In genomic region chr20:47678130-47678453, GRCh38 we compare ENCODE assay signal across 15 cellular contexts.
A peak's percentile ranks its signal among the peaks of the same experiment; 100 is the strongest.
DNase-seq lines count a peak whose midpoint lies in the region; ATAC-seq, FAIRE-seq and TF ChIP-seq lines count a peak whose summit lies in the region.
"Had no signal": no experiment of that assay in that cellular context is flagged by ENCODE, and none has a peak within 500 bp of the region (broad histone marks: within the 10 kb centered on the region; RNA-seq: fewer than 3 reads in every experiment).

No MANE protein-coding gene starts in this region.

- no peaks in the 10 kb centered on the region for H3K27me3 Mint-ChIP-seq in activated T-cell treated with anti-CD3 and anti-CD28 coated beads, Interleukin-2, amount 50 U/mL, for 24 hours
- no peaks in the 10 kb centered on the region for H3K27me3 Mint-ChIP-seq in activated T-cell treated with anti-CD3 and anti-CD28 coated beads, Interleukin-2, amount 50 U/mL, for 72 hours (ENCODE audit: low read depth)
- no peaks in the 10 kb centered on the region for H3K27me3 Mint-ChIP-seq in stimulated activated naive B cell treated with anti-CD40 and anti-IgM and Interleukin-4, amounts not matched to agents 10 μg/mL and 1 μg/mL and 100 μg/mL, for 72 hours

- no peak overlapping the region for H2AFZ ChIP-seq in GM12878 (ENCODE audit: control insufficient read depth, low read depth, low read length)

- H3K36me3 ChIP-seq in HEK293 (ENCODE audit: control insufficient read depth in 2 of 2, insufficient read depth in 1 of 2, low read length in 2 of 2) (peaks cover 0 to 55% of the 10 kb centered on the region in 2 experiments; a peak in 2 of 3 replicates), GM12878 (ENCODE audit: control insufficient read depth in 2 of 2, insufficient read depth in 2 of 2, low read length in 1 of 2) (no peaks in the 10 kb centered on the region)

- BruUV-seq in GM12878 (replicated peaks; lab: Mats Ljungman, UMichigan): no TSS peak

- no peak for TF ChIP-seq POLR2A in GM12878 (IDR thresholded peaks at IDR 0.05; ENCODE audit: low read depth, low read length)

- H3K79me2 ChIP-seq in GM12878 (ENCODE audit: control insufficient read depth, insufficient read depth, low read length): no peaks in the 10 kb centered on the region

- in situ Hi-C loops in GM12878 (cut with MboI): no loop called here

- FAIRE-seq in GM12878 (lab: Jason Lieb, UNC): no peak
- FAIRE-seq: A549, G401.6 had no signal

- no peaks in the 10 kb centered on the region for H3K9me3 ChIP-seq in HEK293 (ENCODE audit: control insufficient read depth, insufficient read depth, low read depth, low read length)
- H3K9me3 ChIP-seq in GM12878 (replicated peaks; ENCODE audit: control insufficient read depth, insufficient read depth, low read length): no peaks in the 10 kb centered on the region
- H3K9me3 ChIP-seq: A549; BLaER1 treated with 17β-estradiol and CSF1 and Interleukin-3, amounts not matched to agents 10 nM and 100 nM had no signal

- POLR2A ChIA-PET in HEK293 (lab: Yijun Ruan, JAX): no interaction called here
- POLR2A ChIA-PET in GM12878 (lab: Charles Lee): no interaction called here

- no peak overlapping the region for H3K4me3 ChIP-seq in HEK293 (ENCODE audit: low read depth, low read length)
- no peak overlapping the region for H3K4me3 ChIP-seq in GM12878
- H3K4me3 ChIP-seq: A549; BLaER1 treated with 17β-estradiol and CSF1 and Interleukin-3, amounts not matched to agents 10 nM and 100 nM had no signal

- TF ChIP-seq RAD21 in GM12878 (IDR thresholded peaks at IDR 0.05; ENCODE audit: insufficient read depth, low read depth, low read length): no peak

- SMC1A ChIA-PET in GM12878 (lab: Charles Lee; ENCODE audit: uncharacterized antibody, unreplicated experiment): interaction anchor here (0.7 to 4.0 kb wide), 9 partner anchors 14 to 944 kb away, joined by 3 to 34 read pairs (median 12); no protein-coding TSS in a partner anchor

- H3K36me3 Mint-ChIP-seq in activated T-cell treated with anti-CD3 and anti-CD28 coated beads, Interleukin-2, amount 50 U/mL, for 24 hours (ENCODE audit: low read depth): no peaks in the 10 kb centered on the region
- no peaks in the 10 kb centered on the region for H3K36me3 Mint-ChIP-seq in activated T-cell treated with anti-CD3 and anti-CD28 coated beads, Interleukin-2, amount 50 U/mL, for 72 hours (ENCODE audit: insufficient read depth in 2 of 2)
- H3K36me3 Mint-ChIP-seq in stimulated activated naive B cell treated with anti-CD40 and anti-IgM and Interleukin-4, amounts not matched to agents 10 μg/mL and 1 μg/mL and 100 μg/mL, for 72 hours: no peaks in the 10 kb centered on the region

- no peak for TF ChIP-seq EP300 in GM12878 (IDR thresholded peaks at IDR 0.05; ENCODE audit: borderline replicate concordance in 1 of 2, control insufficient read depth in 1 of 2, low read depth in 2 of 2, low read length in 2 of 2)

- no peak for ATAC-seq in activated T-cell treated with anti-CD3 and anti-CD28 coated beads, Interleukin-2, amount 50 U/mL, for 72 hours (replicated peaks in 1 of 2)
- ATAC-seq in GM12878 (no peak), HG02763 (IDR thresholded peaks at IDR 0.05; ENCODE audit: unreplicated experiment) (no peak)
- no peak for ATAC-seq in stimulated activated naive B cell treated with anti-CD40 and anti-IgM and Interleukin-4, amounts not matched to agents 10 μg/mL and 1 μg/mL and 100 μg/mL, for 72 hours (replicated peaks)

- 69% methylated on average over 7 of the region's 7 CpGs for WGBS in GM12878 (ENCODE audit: insufficient coverage, insufficient replicate concordance, low lambda C conversion rate, missing lambda C conversion rate)

- H3K4me1 Mint-ChIP-seq in activated T-cell treated with anti-CD3 and anti-CD28 coated beads, Interleukin-2, amount 50 U/mL, for 24 hours (ENCODE audit: low read depth): no peaks in the 10 kb centered on the region
- H3K4me1 Mint-ChIP-seq in activated T-cell treated with anti-CD3 and anti-CD28 coated beads, Interleukin-2, amount 50 U/mL, for 72 hours (ENCODE audit: low read depth): no peaks in the 10 kb centered on the region
- peaks cover 0 to 1% of the 10 kb centered on the region in 2 donors for H3K4me1 Mint-ChIP-seq in stimulated activated naive B cell treated with anti-CD40 and anti-IgM and Interleukin-4, amounts not matched to agents 10 μg/mL and 1 μg/mL and 100 μg/mL, for 72 hours

- no peak for DNase-seq in activated T-cell treated with anti-CD3 and anti-CD28 coated beads, Interleukin-2, amount 50 U/mL, for 24 hours
- DNase-seq in activated T-cell treated with anti-CD3 and anti-CD28 coated beads, Interleukin-2, amount 50 U/mL, for 72 hours: no peak
- no peak for DNase-seq in GM12878 (ENCODE audit: low read depth, low spot score)
- DNase-seq in stimulated activated naive B cell treated with anti-CD40 and anti-IgM and Interleukin-4, amounts not matched to agents 10 μg/mL and 1 μg/mL and 100 μg/mL, for 72 hours: no peak
- no peak for DNase-seq in DMS79 (lab: John Stamatoyannopoulos, UW)
- no peak for DNase-seq in NOMO-1 (lab: John Stamatoyannopoulos, UW; ENCODE audit: unreplicated experiment in 2 of 2)
- DNase-seq: MV-4-11, NCI-H1694 treated with DMSO at 0.1 percent for 48 hours, Right ventricle myocardium superior had no signal

- no peak overlapping the region for H3K4me3 Mint-ChIP-seq in activated T-cell treated with anti-CD3 and anti-CD28 coated beads, Interleukin-2, amount 50 U/mL, for 24 hours
- no peak overlapping the region for H3K4me3 Mint-ChIP-seq in activated T-cell treated with anti-CD3 and anti-CD28 coated beads, Interleukin-2, amount 50 U/mL, for 72 hours
- H3K4me3 Mint-ChIP-seq in stimulated activated naive B cell treated with anti-CD40 and anti-IgM and Interleukin-4, amounts not matched to agents 10 μg/mL and 1 μg/mL and 100 μg/mL, for 72 hours: no peak overlapping the region
- H3K4me3 Mint-ChIP-seq: H9 had no signal

- no peak overlapping the region for H3K9ac ChIP-seq in GM12878 (ENCODE audit: control insufficient read depth, insufficient read depth, low read length)

- H3K4me2 ChIP-seq in GM12878 (ENCODE audit: control insufficient read depth, insufficient read depth): no peak overlapping the region
- H3K4me2 ChIP-seq: A549 had no signal

- TF ChIP-seq CTCF in HEK293 (tag by site-specific recombination; IDR thresholded peaks at IDR 0.05) (no peak), GM12878 (IDR thresholded peaks at IDR 0.05 in 2 of 3, conservative IDR thresholded peaks at IDR 0.05 in 1 of 3; ENCODE audit: control insufficient read depth in 2 of 3, extremely low read depth in 1 of 3, insufficient read depth in 1 of 3, low read depth in 3 of 3, low read length in 3 of 3) (no peak)

- no peaks in the 10 kb centered on the region; a peak in 1 of 4 replicates for H3K27me3 ChIP-seq in GM12878 (replicated peaks in 1 of 2; ENCODE audit: control insufficient read depth in 2 of 2, insufficient read depth in 2 of 2, low read length in 1 of 2)
- H3K27me3 ChIP-seq: BLaER1 treated with 17β-estradiol and CSF1 and Interleukin-3, amounts not matched to agents 10 nM and 100 nM had no signal

- H4K20me1 ChIP-seq in GM12878 (ENCODE audit: control insufficient read depth, insufficient read depth): no peaks in the 10 kb centered on the region

- RAD21 ChIA-PET in GM12878 (lab: Charles Lee; ENCODE audit: unreplicated experiment): interaction anchor here (0.8 to 3.5 kb wide), 10 partner anchors 12 to 942 kb away, joined by 3 to 25 read pairs (median 6); no protein-coding TSS in a partner anchor

- CTCF ChIA-PET in HEK293 (lab: Yijun Ruan, JAX) (interaction anchor here (0.6 to 3.1 kb wide), 23 partner anchors 10 to 979 kb away, joined by 3 to 37 read pairs (median 4); no protein-coding TSS in a partner anchor), GM12878 (lab: Yijun Ruan, JAX) (interaction anchor here (0.6 to 4.6 kb wide), 21 partner anchors 13 to 944 kb away, joined by 3 to 74 read pairs (median 5); no protein-coding TSS in a partner anchor)

- H3K27ac Mint-ChIP-seq in activated T-cell treated with anti-CD3 and anti-CD28 coated beads, Interleukin-2, amount 50 U/mL, for 24 hours: peak overlapping the region; percentile 41
- no peak overlapping the region for H3K27ac Mint-ChIP-seq in activated T-cell treated with anti-CD3 and anti-CD28 coated beads, Interleukin-2, amount 50 U/mL, for 72 hours
- peak overlapping the region; percentile 47 for H3K27ac Mint-ChIP-seq in stimulated activated naive B cell treated with anti-CD40 and anti-IgM and Interleukin-4, amounts not matched to agents 10 μg/mL and 1 μg/mL and 100 μg/mL, for 72 hours
- H3K27ac Mint-ChIP-seq: H9 had no signal

- intact Hi-C loops in GM12878 (cut with micrococcal nuclease; ENCODE audit: unreplicated experiment): loop anchor here (2.0 to 5.0 kb wide), 2 partner anchors 35 to 104 kb away; no protein-coding TSS in a partner anchor

- no peaks in the 10 kb centered on the region for H3K9me3 Mint-ChIP-seq in activated T-cell treated with anti-CD3 and anti-CD28 coated beads, Interleukin-2, amount 50 U/mL, for 24 hours
- no peaks in the 10 kb centered on the region for H3K9me3 Mint-ChIP-seq in activated T-cell treated with anti-CD3 and anti-CD28 coated beads, Interleukin-2, amount 50 U/mL, for 72 hours
- no peaks in the 10 kb centered on the region for H3K9me3 Mint-ChIP-seq in stimulated activated naive B cell treated with anti-CD40 and anti-IgM and Interleukin-4, amounts not matched to agents 10 μg/mL and 1 μg/mL and 100 μg/mL, for 72 hours
- H3K9me3 Mint-ChIP-seq: H9 had no signal

- no peak overlapping the region for H3K27ac ChIP-seq in HEK293 (ENCODE audit: extremely low read depth, low read depth, low read length)
- H3K27ac ChIP-seq in GM12878 (ENCODE audit: control insufficient read depth, insufficient read depth): no peak overlapping the region
- H3K27ac ChIP-seq: A549; BLaER1 treated with 17β-estradiol and CSF1 and Interleukin-3, amounts not matched to agents 10 nM and 100 nM had no signal

- H3K4me1 ChIP-seq in HEK293 (ENCODE audit: control insufficient read depth, insufficient read depth, low read length): no peaks in the 10 kb centered on the region
- no peaks in the 10 kb centered on the region for H3K4me1 ChIP-seq in GM12878 (ENCODE audit: control insufficient read depth, insufficient read depth, low read length)
- H3K4me1 ChIP-seq: A549 had no signal

TF ChIP-seq in HEK293, 187 proteins besides CTCF, POLR2A, EP300 and RAD21:
- TF ChIP-seq HOXD13 (CRISPR knock-in tag; IDR thresholded peaks at IDR 0.05; ENCODE audit: borderline replicate concordance) (no peak), SCRT2 (tag by site-specific recombination; IDR thresholded peaks at IDR 0.05) (0 out of 2 replicates have a peak, but pooled peaks have one; percentile 7)

TF ChIP-seq in GM12878, 131 proteins besides CTCF, POLR2A, EP300 and RAD21:
- peak; percentile 20; the same call in 1 of the 2 replicates for TF ChIP-seq IKZF1 (conservative IDR thresholded peaks at IDR 0.05)
- peak; percentile 31; the same call in 1 of the 2 replicates for TF ChIP-seq NFXL1 (IDR thresholded peaks at IDR 0.05; ENCODE audit: borderline replicate concordance)
- TF ChIP-seq KLF5 (IDR thresholded peaks at IDR 0.05; ENCODE audit: partially characterized antibody): no peak
